Comparison of ENCODE assay signal across 1 cellular context in the genomic region with DNA sequence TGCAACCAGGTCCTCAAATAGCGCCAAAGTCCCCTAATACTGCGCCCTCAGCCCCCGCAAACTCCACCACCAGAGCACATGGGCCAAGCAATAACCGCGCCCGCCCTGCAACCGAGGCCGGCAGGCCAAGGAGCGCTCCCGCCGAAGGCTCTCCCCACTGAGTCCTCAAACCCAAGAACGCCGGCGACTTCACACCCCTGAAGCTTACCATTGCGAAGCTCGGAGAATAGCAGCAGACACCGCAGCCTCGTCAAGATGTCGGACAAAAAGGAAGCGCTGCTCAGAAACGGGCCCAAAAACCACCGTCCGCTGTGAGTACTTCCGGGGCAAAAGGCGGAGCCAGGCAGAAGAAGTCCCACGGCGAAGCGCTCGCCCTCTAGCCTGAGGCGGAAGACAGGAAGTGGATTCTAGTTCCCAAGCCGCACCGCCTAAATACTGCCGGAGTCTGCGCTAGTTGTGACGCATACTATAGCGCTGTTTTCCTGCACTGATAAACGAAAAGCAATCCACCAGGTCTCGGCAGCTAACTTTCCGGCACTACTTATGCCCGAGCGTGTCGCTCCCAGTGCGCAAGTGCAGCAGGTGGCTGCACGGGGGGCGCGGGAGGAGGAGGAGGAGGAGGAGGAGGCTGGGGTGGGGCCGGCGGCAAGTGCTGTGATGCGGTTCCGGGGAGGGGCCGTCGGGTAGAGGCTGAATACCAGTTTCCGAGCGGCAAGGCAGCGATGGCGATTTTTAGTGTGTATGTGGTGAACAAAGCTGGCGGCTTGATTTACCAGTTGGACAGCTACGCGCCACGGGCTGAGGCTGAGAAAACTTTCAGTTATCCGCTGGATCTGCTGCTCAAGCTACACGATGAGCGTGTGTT.
TF ChIP-seq lines count a peak whose summit lies in the region.

A gene (minus strand): TSS at position 270 of the 865 bp plus-strand sequence. CDS start 59 bp downstream, at position 211.
A gene with protein sequence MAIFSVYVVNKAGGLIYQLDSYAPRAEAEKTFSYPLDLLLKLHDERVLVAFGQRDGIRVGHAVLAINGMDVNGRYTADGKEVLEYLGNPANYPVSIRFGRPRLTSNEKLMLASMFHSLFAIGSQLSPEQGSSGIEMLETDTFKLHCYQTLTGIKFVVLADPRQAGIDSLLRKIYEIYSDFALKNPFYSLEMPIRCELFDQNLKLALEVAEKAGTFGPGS (plus strand): TSS at position 693 of the 865 bp plus-strand sequence. CDS start 30 bp downstream, at position 723.

TF ChIP-seq in K562, 482 proteins besides CTCF, POLR2A, EP300 and RAD21 (continued from another document and continues in another):
- TF ChIP-seq CREM (IDR thresholded peaks at IDR 0.05; ENCODE audit: low read depth), result peak; percentile 92
- TF ChIP-seq TOE1 (IDR thresholded peaks at IDR 0.05; ENCODE audit: borderline replicate concordance), result peak; percentile 63; the same call in 1 of the 2 replicates
- 0 out of 2 replicates have a peak, but pooled peaks have one; percentile 75 for TF ChIP-seq TOE1 (CRISPR knock-in tag; IDR thresholded peaks at IDR 0.05; ENCODE audit: borderline replicate concordance, low read depth)
- TF ChIP-seq, protein P1, sequence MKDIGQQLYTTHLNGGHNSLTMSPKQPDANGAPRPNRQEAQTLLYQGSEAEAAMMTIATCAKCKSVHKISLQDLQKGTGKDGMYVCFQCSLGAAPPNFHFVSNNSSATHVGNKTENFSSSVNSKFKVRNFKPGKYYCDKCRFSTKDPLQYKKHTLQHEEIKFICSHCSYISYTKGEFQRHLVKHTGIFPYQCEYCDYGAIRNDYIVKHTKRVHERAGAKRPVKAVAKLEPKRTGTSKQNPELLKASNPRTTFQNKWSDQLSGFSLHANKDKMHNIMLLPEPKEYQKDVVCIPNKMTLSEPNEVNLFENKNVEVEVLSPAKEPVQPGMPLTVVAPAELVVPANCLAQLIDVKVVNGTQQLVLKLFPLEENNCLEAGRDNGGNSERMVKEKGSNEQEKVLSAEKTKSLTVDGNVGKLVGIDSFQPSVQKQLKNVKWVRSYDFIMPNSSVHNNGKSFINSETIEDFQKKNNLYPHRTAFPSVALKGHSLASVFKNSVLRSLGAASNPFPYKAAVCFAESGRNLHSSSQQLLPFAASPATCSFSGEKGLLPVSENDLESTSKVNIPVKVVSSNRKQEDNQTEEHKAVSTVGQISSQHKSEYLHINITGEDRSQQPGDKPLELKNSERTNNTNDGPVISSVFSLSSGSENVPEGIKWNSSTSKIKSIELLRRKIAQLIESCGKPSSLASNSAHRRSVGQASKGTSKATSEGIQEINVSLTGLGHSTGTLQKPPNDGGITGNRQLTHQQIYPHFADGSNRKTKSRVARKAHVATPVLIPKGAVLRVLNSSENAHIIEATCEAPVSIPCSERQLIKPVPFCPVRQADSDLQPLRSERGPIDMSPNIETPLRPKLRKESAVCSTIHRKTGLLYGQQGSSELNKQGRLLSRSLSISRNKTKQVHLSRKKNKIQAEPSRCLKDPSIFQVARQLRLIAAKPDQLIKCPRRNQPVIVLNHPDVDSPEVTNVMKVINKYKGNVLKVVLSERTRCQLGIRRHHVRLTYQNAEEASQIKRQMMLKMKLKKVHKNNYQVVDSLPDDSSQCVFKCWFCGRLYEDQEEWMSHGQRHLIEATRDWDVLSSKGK (CRISPR knock-in tag; IDR thresholded peaks at IDR 0.05), result no peak
- no peak for TF ChIP-seq CHD1 (IDR thresholded peaks at IDR 0.05; ENCODE audit: low read length)
- TF ChIP-seq, protein P2, sequence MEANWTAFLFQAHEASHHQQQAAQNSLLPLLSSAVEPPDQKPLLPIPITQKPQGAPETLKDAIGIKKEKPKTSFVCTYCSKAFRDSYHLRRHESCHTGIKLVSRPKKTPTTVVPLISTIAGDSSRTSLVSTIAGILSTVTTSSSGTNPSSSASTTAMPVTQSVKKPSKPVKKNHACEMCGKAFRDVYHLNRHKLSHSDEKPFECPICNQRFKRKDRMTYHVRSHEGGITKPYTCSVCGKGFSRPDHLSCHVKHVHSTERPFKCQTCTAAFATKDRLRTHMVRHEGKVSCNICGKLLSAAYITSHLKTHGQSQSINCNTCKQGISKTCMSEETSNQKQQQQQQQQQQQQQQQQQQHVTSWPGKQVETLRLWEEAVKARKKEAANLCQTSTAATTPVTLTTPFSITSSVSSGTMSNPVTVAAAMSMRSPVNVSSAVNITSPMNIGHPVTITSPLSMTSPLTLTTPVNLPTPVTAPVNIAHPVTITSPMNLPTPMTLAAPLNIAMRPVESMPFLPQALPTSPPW (CRISPR knock-in tag; IDR thresholded peaks at IDR 0.05), result peak; percentile 86
- TF ChIP-seq, protein P3, sequence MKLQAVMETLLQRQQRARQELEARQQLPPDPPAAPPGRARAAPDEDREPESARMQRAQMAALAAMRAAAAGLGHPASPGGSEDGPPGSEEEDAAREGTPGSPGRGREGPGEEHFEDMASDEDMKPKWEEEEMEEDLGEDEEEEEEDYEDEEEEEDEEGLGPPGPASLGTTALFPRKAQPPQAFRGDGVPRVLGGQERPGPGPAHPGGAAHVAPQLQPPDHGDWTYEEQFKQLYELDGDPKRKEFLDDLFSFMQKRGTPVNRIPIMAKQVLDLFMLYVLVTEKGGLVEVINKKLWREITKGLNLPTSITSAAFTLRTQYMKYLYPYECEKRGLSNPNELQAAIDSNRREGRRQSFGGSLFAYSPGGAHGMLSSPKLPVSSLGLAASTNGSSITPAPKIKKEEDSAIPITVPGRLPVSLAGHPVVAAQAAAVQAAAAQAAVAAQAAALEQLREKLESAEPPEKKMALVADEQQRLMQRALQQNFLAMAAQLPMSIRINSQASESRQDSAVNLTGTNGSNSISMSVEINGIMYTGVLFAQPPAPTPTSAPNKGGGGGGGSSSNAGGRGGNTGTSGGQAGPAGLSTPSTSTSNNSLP (IDR thresholded peaks at IDR 0.05; ENCODE audit: borderline replicate concordance, low read depth, low read length), result no peak
- no peak for TF ChIP-seq SNIP1 (IDR thresholded peaks at IDR 0.05; ENCODE audit: low read depth)
- TF ChIP-seq, protein P4, sequence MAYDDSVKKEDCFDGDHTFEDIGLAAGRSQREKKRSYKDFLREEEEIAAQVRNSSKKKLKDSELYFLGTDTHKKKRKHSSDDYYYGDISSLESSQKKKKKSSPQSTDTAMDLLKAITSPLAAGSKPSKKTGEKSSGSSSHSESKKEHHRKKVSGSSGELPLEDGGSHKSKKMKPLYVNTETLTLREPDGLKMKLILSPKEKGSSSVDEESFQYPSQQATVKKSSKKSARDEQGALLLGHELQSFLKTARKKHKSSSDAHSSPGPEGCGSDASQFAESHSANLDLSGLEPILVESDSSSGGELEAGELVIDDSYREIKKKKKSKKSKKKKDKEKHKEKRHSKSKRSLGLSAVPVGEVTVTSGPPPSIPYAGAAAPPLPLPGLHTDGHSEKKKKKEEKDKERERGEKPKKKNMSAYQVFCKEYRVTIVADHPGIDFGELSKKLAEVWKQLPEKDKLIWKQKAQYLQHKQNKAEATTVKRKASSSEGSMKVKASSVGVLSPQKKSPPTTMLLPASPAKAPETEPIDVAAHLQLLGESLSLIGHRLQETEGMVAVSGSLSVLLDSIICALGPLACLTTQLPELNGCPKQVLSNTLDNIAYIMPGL (CRISPR knock-in tag; IDR thresholded peaks at IDR 0.05), result peak; percentile 72; the same call in 1 of the 2 replicates
- TF ChIP-seq STAT5B (CRISPR knock-in tag; IDR thresholded peaks at IDR 0.05), result no peak
- no peak for TF ChIP-seq FOSL1 (tag; conservative IDR thresholded peaks at IDR 0.05)
- peak; percentile 74; the same call in 1 of the 2 replicates for TF ChIP-seq MBD2 (IDR thresholded peaks at IDR 0.05; ENCODE audit: borderline replicate concordance, low read depth)
- TF ChIP-seq NR2C2 (CRISPR knock-in tag; IDR thresholded peaks at IDR 0.05), result peak; percentile 100
- TF ChIP-seq NR2C2 (tag; IDR thresholded peaks at IDR 0.05), result peak; percentile 100
- 0 out of 2 replicates have a peak, but pooled peaks have one; percentile 58 for TF ChIP-seq ZZZ3 (IDR thresholded peaks at IDR 0.05)
- no peak for TF ChIP-seq KLF13 (tag; IDR thresholded peaks at IDR 0.05; ENCODE audit: borderline replicate concordance, low read depth)
- TF ChIP-seq, protein P5, sequence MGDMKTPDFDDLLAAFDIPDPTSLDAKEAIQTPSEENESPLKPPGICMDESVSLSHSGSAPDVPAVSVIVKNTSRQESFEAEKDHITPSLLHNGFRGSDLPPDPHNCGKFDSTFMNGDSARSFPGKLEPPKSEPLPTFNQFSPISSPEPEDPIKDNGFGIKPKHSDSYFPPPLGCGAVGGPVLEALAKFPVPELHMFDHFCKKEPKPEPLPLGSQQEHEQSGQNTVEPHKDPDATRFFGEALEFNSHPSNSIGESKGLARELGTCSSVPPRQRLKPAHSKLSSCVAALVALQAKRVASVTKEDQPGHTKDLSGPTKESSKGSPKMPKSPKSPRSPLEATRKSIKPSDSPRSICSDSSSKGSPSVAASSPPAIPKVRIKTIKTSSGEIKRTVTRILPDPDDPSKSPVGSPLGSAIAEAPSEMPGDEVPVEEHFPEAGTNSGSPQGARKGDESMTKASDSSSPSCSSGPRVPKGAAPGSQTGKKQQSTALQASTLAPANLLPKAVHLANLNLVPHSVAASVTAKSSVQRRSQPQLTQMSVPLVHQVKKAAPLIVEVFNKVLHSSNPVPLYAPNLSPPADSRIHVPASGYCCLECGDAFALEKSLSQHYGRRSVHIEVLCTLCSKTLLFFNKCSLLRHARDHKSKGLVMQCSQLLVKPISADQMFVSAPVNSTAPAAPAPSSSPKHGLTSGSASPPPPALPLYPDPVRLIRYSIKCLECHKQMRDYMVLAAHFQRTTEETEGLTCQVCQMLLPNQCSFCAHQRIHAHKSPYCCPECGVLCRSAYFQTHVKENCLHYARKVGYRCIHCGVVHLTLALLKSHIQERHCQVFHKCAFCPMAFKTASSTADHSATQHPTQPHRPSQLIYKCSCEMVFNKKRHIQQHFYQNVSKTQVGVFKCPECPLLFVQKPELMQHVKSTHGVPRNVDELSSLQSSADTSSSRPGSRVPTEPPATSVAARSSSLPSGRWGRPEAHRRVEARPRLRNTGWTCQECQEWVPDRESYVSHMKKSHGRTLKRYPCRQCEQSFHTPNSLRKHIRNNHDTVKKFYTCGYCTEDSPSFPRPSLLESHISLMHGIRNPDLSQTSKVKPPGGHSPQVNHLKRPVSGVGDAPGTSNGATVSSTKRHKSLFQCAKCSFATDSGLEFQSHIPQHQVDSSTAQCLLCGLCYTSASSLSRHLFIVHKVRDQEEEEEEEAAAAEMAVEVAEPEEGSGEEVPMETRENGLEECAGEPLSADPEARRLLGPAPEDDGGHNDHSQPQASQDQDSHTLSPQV (IDR thresholded peaks at IDR 0.05), result peak; percentile 57; the same call in 1 of the 2 replicates
- peak; percentile 40 for TF ChIP-seq TRIM28 (IDR thresholded peaks at IDR 0.05)
- TF ChIP-seq SETDB1 (IDR thresholded peaks at IDR 0.05; ENCODE audit: low read length), result no peak
- TF ChIP-seq HMG20A (CRISPR knock-in tag; conservative IDR thresholded peaks at IDR 0.05), result no peak
- no peak for TF ChIP-seq NR4A1 (CRISPR knock-in tag; IDR thresholded peaks at IDR 0.05)
- no peak for TF ChIP-seq NR4A1 (tag; IDR thresholded peaks at IDR 0.05)
- no peak for TF ChIP-seq DNMT1 (IDR thresholded peaks at IDR 0.05)
- peak; percentile 98 for TF ChIP-seq RBFOX2 (IDR thresholded peaks at IDR 0.05; ENCODE audit: low read depth, low read length)
- TF ChIP-seq C11orf30 (IDR thresholded peaks at IDR 0.05; ENCODE audit: low read depth), result peak; percentile 92
- TF ChIP-seq BRF1 (IDR thresholded peaks at IDR 0.05; ENCODE audit: borderline replicate concordance, extremely low read depth, insufficient read length), result no peak
- TF ChIP-seq, protein P6, sequence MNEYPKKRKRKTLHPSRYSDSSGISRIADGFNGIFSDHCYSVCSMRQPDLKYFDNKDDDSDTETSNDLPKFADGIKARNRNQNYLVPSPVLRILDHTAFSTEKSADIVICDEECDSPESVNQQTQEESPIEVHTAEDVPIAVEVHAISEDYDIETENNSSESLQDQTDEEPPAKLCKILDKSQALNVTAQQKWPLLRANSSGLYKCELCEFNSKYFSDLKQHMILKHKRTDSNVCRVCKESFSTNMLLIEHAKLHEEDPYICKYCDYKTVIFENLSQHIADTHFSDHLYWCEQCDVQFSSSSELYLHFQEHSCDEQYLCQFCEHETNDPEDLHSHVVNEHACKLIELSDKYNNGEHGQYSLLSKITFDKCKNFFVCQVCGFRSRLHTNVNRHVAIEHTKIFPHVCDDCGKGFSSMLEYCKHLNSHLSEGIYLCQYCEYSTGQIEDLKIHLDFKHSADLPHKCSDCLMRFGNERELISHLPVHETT (CRISPR knock-in tag; conservative IDR thresholded peaks at IDR 0.05 in 1 of 2, IDR thresholded peaks at IDR 0.05 in 1 of 2), result peak in 1 of 2 experiments; percentile 88; a peak in 2 of 4 replicates
- TF ChIP-seq ZNF764 (CRISPR knock-in tag; IDR thresholded peaks at IDR 0.05; ENCODE audit: low read depth), result no peak
- no peak for TF ChIP-seq ZNF76 (CRISPR knock-in tag; IDR thresholded peaks at IDR 0.05; ENCODE audit: borderline replicate concordance)
- no peak for TF ChIP-seq MED1 (CRISPR knock-in tag; IDR thresholded peaks at IDR 0.05; ENCODE audit: borderline replicate concordance)
- peak; percentile 55 for TF ChIP-seq GTF2E2 (tag; IDR thresholded peaks at IDR 0.05)
- no peak for TF ChIP-seq ZEB2 (IDR thresholded peaks at IDR 0.05)
- no peak for TF ChIP-seq PRPF4 (IDR thresholded peaks at IDR 0.05; ENCODE audit: insufficient read depth, low read depth, low read length, poor library complexity, severe bottlenecking)
- no peak for TF ChIP-seq ARHGAP35 (IDR thresholded peaks at IDR 0.05; ENCODE audit: partially characterized antibody)
- TF ChIP-seq MTA2 (IDR thresholded peaks at IDR 0.05; ENCODE audit: low read depth), result peak; percentile 80
- no peak for TF ChIP-seq ZBTB8A (IDR thresholded peaks at IDR 0.05; ENCODE audit: partially characterized antibody)
- TF ChIP-seq, protein P7, sequence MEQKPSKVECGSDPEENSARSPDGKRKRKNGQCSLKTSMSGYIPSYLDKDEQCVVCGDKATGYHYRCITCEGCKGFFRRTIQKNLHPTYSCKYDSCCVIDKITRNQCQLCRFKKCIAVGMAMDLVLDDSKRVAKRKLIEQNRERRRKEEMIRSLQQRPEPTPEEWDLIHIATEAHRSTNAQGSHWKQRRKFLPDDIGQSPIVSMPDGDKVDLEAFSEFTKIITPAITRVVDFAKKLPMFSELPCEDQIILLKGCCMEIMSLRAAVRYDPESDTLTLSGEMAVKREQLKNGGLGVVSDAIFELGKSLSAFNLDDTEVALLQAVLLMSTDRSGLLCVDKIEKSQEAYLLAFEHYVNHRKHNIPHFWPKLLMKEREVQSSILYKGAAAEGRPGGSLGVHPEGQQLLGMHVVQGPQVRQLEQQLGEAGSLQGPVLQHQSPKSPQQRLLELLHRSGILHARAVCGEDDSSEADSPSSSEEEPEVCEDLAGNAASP (IDR thresholded peaks at IDR 0.05), result no peak
- TF ChIP-seq ELF1 (tag; IDR thresholded peaks at IDR 0.05), result peak; percentile 94
- TF ChIP-seq PHB (CRISPR knock-in tag; IDR thresholded peaks at IDR 0.05), result peak; percentile 25; the same call in 1 of the 2 replicates
- TF ChIP-seq ATF1 (CRISPR knock-in tag; IDR thresholded peaks at IDR 0.05), result no peak
- peak; percentile 95 for TF ChIP-seq ATF1 (tag; IDR thresholded peaks at IDR 0.05)
- TF ChIP-seq, protein P8, sequence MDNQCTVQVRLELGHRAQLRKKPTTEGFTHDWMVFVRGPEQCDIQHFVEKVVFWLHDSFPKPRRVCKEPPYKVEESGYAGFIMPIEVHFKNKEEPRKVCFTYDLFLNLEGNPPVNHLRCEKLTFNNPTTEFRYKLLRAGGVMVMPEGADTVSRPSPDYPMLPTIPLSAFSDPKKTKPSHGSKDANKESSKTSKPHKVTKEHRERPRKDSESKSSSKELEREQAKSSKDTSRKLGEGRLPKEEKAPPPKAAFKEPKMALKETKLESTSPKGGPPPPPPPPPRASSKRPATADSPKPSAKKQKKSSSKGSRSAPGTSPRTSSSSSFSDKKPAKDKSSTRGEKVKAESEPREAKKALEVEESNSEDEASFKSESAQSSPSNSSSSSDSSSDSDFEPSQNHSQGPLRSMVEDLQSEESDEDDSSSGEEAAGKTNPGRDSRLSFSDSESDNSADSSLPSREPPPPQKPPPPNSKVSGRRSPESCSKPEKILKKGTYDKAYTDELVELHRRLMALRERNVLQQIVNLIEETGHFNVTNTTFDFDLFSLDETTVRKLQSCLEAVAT (IDR thresholded peaks at IDR 0.05), result peak in 1 of 2 experiments; percentile 30; a peak in 1 of 4 replicates
- no peak for TF ChIP-seq STAG1 (CRISPR knock-in tag; IDR thresholded peaks at IDR 0.05; ENCODE audit: borderline replicate concordance)
